ENCODE assay signal across 8 cellular contexts in genomic region chr5:154447074-154447725, GRCh38. TPM values are rescaled to one million over a fixed set of nuclear protein-coding genes. Genes with fewer than 3 reads are reported as not detected.
DNase-seq lines count a peak whose midpoint lies in the region; ATAC-seq and TF ChIP-seq lines count a peak whose summit lies in the region.

No MANE protein-coding gene starts in this region.

- no peak for DNase-seq in activated CD4-positive, alpha-beta T cell treated with anti-CD3 and anti-CD28 coated beads, Interleukin-2, amount 10 ng/mL, durations not matched to agents 24 days and 14 days
- DNase-seq in activated CD4-positive, alpha-beta T cell treated with anti-CD3 and anti-CD28 coated beads for 4 hours = no peak
- DNase-seq in immature natural killer cell = peak; percentile 7 to 21 (median 8)
- no peak for DNase-seq in testis
- no peak for DNase-seq in NCI-H2081 treated with DMSO at 0.1 percent for 48 hours (lab: John Stamatoyannopoulos, UW)
- no peak for DNase-seq in hepatic stellate cell (ENCODE audit: low spot score)

- H3K27me3 Mint-ChIP-seq in activated CD4-positive, alpha-beta T cell treated with anti-CD3 and anti-CD28 coated beads, Interleukin-2, amount 10 ng/mL, durations not matched to agents 24 days and 14 days = no peaks in the 10 kb centered on the region
- H3K27me3 Mint-ChIP-seq in activated T-helper 17 cell treated with anti-CD3 and anti-CD28 coated beads, Interleukin-2, amount 50 U/mL, for 72 hours = no peaks in the 10 kb centered on the region
- H3K27me3 Mint-ChIP-seq in immature natural killer cell (ENCODE audit: low read depth in 3 of 3) = peaks cover 6 to 14% (median 6%) of the 10 kb centered on the region in 3 donors

- H3K4me3 ChIP-seq in testis = peak overlapping the region; percentile 77 to 88

- peak overlapping the region; percentile 48 for H3K27ac Mint-ChIP-seq in activated CD4-positive, alpha-beta T cell treated with anti-CD3 and anti-CD28 coated beads, Interleukin-2, amount 10 ng/mL, durations not matched to agents 24 days and 14 days
- peak overlapping the region; percentile 74 for H3K27ac Mint-ChIP-seq in activated T-helper 17 cell treated with anti-CD3 and anti-CD28 coated beads, Interleukin-2, amount 50 U/mL, for 72 hours
- H3K27ac Mint-ChIP-seq in immature natural killer cell = peak overlapping the region; percentile 61 to 93 (median 89)

- H3K36me3 ChIP-seq in testis (ENCODE audit: low read depth, missing control alignments) = no peaks in the 10 kb centered on the region

- TF ChIP-seq CTCF in testis (IDR thresholded peaks at IDR 0.05) = no peak

- intact Hi-C loops in activated CD4-positive, alpha-beta T cell treated with anti-CD3 and anti-CD28 coated beads, Interleukin-2, amount 10 ng/mL, durations not matched to agents 24 days and 14 days (cut with micrococcal nuclease) = loop anchor here (2.0 kb wide), 1 partner anchor 308 kb away; the partner anchor contains the start of gene LARP1
- intact Hi-C loops in testis (cut with DNase I; ENCODE audit: low total_unique reads) = no loop called here

- peaks cover 15% of the 10 kb centered on the region for H3K4me1 ChIP-seq in testis

- H3K9me3 ChIP-seq in testis = no peaks in the 10 kb centered on the region

- TF ChIP-seq POLR2A in testis (IDR thresholded peaks at IDR 0.05) = no peak

- no peak for ATAC-seq in activated T-helper 17 cell treated with anti-CD3 and anti-CD28 coated beads, Interleukin-2, amount 50 U/mL, for 72 hours (replicated peaks)
- ATAC-seq in HG03342 (IDR thresholded peaks at IDR 0.05; ENCODE audit: unreplicated experiment) = no peak

- H3K4me3 Mint-ChIP-seq in activated CD4-positive, alpha-beta T cell treated with anti-CD3 and anti-CD28 coated beads, Interleukin-2, amount 10 ng/mL, durations not matched to agents 24 days and 14 days = peak overlapping the region; percentile 92
- peak overlapping the region; percentile 88 for H3K4me3 Mint-ChIP-seq in activated T-helper 17 cell treated with anti-CD3 and anti-CD28 coated beads, Interleukin-2, amount 50 U/mL, for 72 hours
- H3K4me3 Mint-ChIP-seq in immature natural killer cell = peak overlapping the region; percentile 90 to 94 (median 92)

- H3K9me3 Mint-ChIP-seq in activated CD4-positive, alpha-beta T cell treated with anti-CD3 and anti-CD28 coated beads, Interleukin-2, amount 10 ng/mL, durations not matched to agents 24 days and 14 days = no peaks in the 10 kb centered on the region
- no peaks in the 10 kb centered on the region for H3K9me3 Mint-ChIP-seq in activated T-helper 17 cell treated with anti-CD3 and anti-CD28 coated beads, Interleukin-2, amount 50 U/mL, for 72 hours
- H3K9me3 Mint-ChIP-seq in immature natural killer cell = no peaks in the 10 kb centered on the region

- no peaks in the 10 kb centered on the region for H3K27me3 ChIP-seq in testis

- H3K36me3 Mint-ChIP-seq in activated CD4-positive, alpha-beta T cell treated with anti-CD3 and anti-CD28 coated beads, Interleukin-2, amount 10 ng/mL, durations not matched to agents 24 days and 14 days (ENCODE audit: low read depth) = peaks cover 15% of the 10 kb centered on the region
- peaks cover 42% of the 10 kb centered on the region for H3K36me3 Mint-ChIP-seq in activated T-helper 17 cell treated with anti-CD3 and anti-CD28 coated beads, Interleukin-2, amount 50 U/mL, for 72 hours (ENCODE audit: low read depth)
- H3K36me3 Mint-ChIP-seq in immature natural killer cell = peaks cover 7 to 22% (median 9%) of the 10 kb centered on the region in 3 donors

- peaks cover 36% of the 10 kb centered on the region for H3K4me1 Mint-ChIP-seq in activated CD4-positive, alpha-beta T cell treated with anti-CD3 and anti-CD28 coated beads, Interleukin-2, amount 10 ng/mL, durations not matched to agents 24 days and 14 days
- H3K4me1 Mint-ChIP-seq in activated T-helper 17 cell treated with anti-CD3 and anti-CD28 coated beads, Interleukin-2, amount 50 U/mL, for 72 hours = peaks cover 31% of the 10 kb centered on the region
- H3K4me1 Mint-ChIP-seq in immature natural killer cell = peaks cover 57 to 77% of the 10 kb centered on the region in 2 donors

- H3K27ac ChIP-seq in testis = peak overlapping the region; percentile 51 to 87

- 1 to 2% methylated on average over 10 of the region's 10 CpGs for WGBS in testis, 2 donors

RNA-seq across cellular contexts. Expression of gene SAP30L, which starts 1.4 kb away (rescaled TPM):
- total RNA-seq in activated CD4-positive, alpha-beta T cell treated with anti-CD3 and anti-CD28 coated beads, Interleukin-2, amount 10 ng/mL, durations not matched to agents 24 days and 14 days = 31.4 and 37.7 TPM in 2 replicates
- total RNA-seq in activated T-helper 17 cell treated with anti-CD3 and anti-CD28 coated beads, Interleukin-2, amount 50 U/mL, for 72 hours = 10 to 100 TPM; 16.4 to 28.9 TPM
- polyA plus RNA-seq in immature natural killer cell (10 to 100 TPM; 20.6 to 45.3 (median 27.1) TPM), testis (ENCODE audit: insufficient read depth, low read depth, low replicate concordance) (70.9 TPM)
- total RNA-seq in testis = 10 to 100 TPM; 53.7 to 56.9 TPM

RNA-seq across cellular contexts. Expression of gene HAND1, which starts 30.8 kb away (rescaled TPM):
- not detected in 2 replicates for total RNA-seq in activated CD4-positive, alpha-beta T cell treated with anti-CD3 and anti-CD28 coated beads, Interleukin-2, amount 10 ng/mL, durations not matched to agents 24 days and 14 days
- total RNA-seq in activated T-helper 17 cell treated with anti-CD3 and anti-CD28 coated beads, Interleukin-2, amount 50 U/mL, for 72 hours = not detected
- polyA plus RNA-seq in immature natural killer cell (not detected), testis (ENCODE audit: insufficient read depth, low read depth, low replicate concordance) (0.24 TPM)
- total RNA-seq in testis = not detected

Comparison
In these comparisons a context has a peak if more than half of its experiments do, and no peak if none do; other contexts are left out.
1. DNase-seq: peak in immature natural killer cell (3 of 3); none in activated CD4-positive, alpha-beta T cell treated with anti-CD3 and anti-CD28 coated beads, Interleukin-2, amount 10 ng/mL, durations not matched to agents 24 days and 14 days (single experiment), activated CD4-positive, alpha-beta T cell treated with anti-CD3 and anti-CD28 coated beads for 4 hours (0 of 2), testis (single experiment), NCI-H2081 treated with DMSO at 0.1 percent for 48 hours (single experiment) and hepatic stellate cell (single experiment).
2. Peak in every context shown above with its lines, with median percentiles within 50 percentile points of each other: H3K27ac Mint-ChIP-seq and H3K4me3 Mint-ChIP-seq.